ENCODE assay signal across 19 cellular contexts in genomic region chr11:83027794-83028193, GRCh38. TPM values are rescaled to one million over a fixed set of nuclear protein-coding genes. Genes with fewer than 3 reads are reported as not detected.
DNase-seq lines count a peak whose midpoint lies in the region; ATAC-seq and TF ChIP-seq lines count a peak whose summit lies in the region.
"Had no signal": no experiment of that assay in that cellular context is flagged by ENCODE, and none has a peak within 500 bp of the region (broad histone marks: within the 10 kb centered on the region; RNA-seq: fewer than 3 reads in every experiment).

No MANE protein-coding gene starts in this region.

- ATAC-seq in activated B cell treated with CpG ODN at 0.5 μM for 24 hours (ENCODE audit: low read depth) (no peak), GM21723 (IDR thresholded peaks at IDR 0.05; ENCODE audit: unreplicated experiment) (no peak)
- ATAC-seq: GM12878, Right ventricle myocardium inferior had no signal

- CTCF ChIA-PET in activated B cell treated with CpG ODN at 0.5 μM for 24 hours (lab: Charles Lee), result no interaction called here

- peaks cover 55% of the 10 kb centered on the region for H3K4me1 Mint-ChIP-seq in activated naive CD4-positive, alpha-beta T cell treated with anti-CD3 and anti-CD28 coated beads, Interleukin-2, amount 50 U/mL, for 24 hours
- H3K4me1 Mint-ChIP-seq in activated B cell treated with CpG ODN at 0.5 μM for 24 hours (peaks cover 83% of the 10 kb centered on the region), osteocyte (ENCODE audit: unreplicated experiment) (peaks cover 73% of the 10 kb centered on the region)

- H3K27ac Mint-ChIP-seq in activated naive CD4-positive, alpha-beta T cell treated with anti-CD3 and anti-CD28 coated beads, Interleukin-2, amount 50 U/mL, for 24 hours, result peak overlapping the region; percentile 56
- H3K27ac Mint-ChIP-seq in activated B cell treated with CpG ODN at 0.5 μM for 24 hours (peak overlapping the region; percentile 13), osteocyte (ENCODE audit: unreplicated experiment) (peak overlapping the region; percentile 8)
- H3K27ac Mint-ChIP-seq: HFFc6 had no signal

- no peaks in the 10 kb centered on the region for H3K27me3 Mint-ChIP-seq in activated naive CD4-positive, alpha-beta T cell treated with anti-CD3 and anti-CD28 coated beads, Interleukin-2, amount 50 U/mL, for 24 hours
- H3K27me3 Mint-ChIP-seq in activated B cell treated with CpG ODN at 0.5 μM for 24 hours (no peaks in the 10 kb centered on the region), osteocyte (ENCODE audit: unreplicated experiment) (no peaks in the 10 kb centered on the region)
- H3K27me3 Mint-ChIP-seq: CD4-positive, CD25-positive, alpha-beta regulatory T cell had no signal

- H3K4me3 Mint-ChIP-seq in activated naive CD4-positive, alpha-beta T cell treated with anti-CD3 and anti-CD28 coated beads, Interleukin-2, amount 50 U/mL, for 24 hours, result no peak overlapping the region
- H3K4me3 Mint-ChIP-seq in activated B cell treated with CpG ODN at 0.5 μM for 24 hours, result peak overlapping the region; percentile 39
- H3K4me3 Mint-ChIP-seq in osteocyte (ENCODE audit: unreplicated experiment), result no peak overlapping the region
- H3K4me3 Mint-ChIP-seq: HFFc6 had no signal

- no peak for TF ChIP-seq CTCF in activated B cell treated with CpG ODN at 0.5 μM for 24 hours (IDR thresholded peaks at IDR 0.05)
- TF ChIP-seq CTCF in osteocyte (IDR thresholded peaks at IDR 0.05), result no peak

- POLR2A ChIA-PET in activated B cell treated with CpG ODN at 0.5 μM for 24 hours (lab: Charles Lee), result no interaction called here

- H3K36me3 Mint-ChIP-seq in activated naive CD4-positive, alpha-beta T cell treated with anti-CD3 and anti-CD28 coated beads, Interleukin-2, amount 50 U/mL, for 24 hours, result peaks cover 9% of the 10 kb centered on the region
- H3K36me3 Mint-ChIP-seq in activated B cell treated with CpG ODN at 0.5 μM for 24 hours (ENCODE audit: low read depth), result peaks cover 49% of the 10 kb centered on the region
- H3K36me3 Mint-ChIP-seq in osteocyte (ENCODE audit: unreplicated experiment), result peaks cover 15% of the 10 kb centered on the region

- DNase-seq in activated naive CD4-positive, alpha-beta T cell treated with Interleukin-2 at 50 U/mL for 16 hours, result no peak
- DNase-seq in activated B cell treated with CpG ODN at 0.5 μM for 24 hours, result no peak
- DNase-seq in osteocyte (ENCODE audit: extremely low spot score, unreplicated experiment), result no peak
- DNase-seq in occipital lobe (lab: John Stamatoyannopoulos, UW), result no peak
- no peak for DNase-seq in NCI-H146 (lab: John Stamatoyannopoulos, UW)
- DNase-seq: CD4-positive, CD25-positive, alpha-beta regulatory T cell; DMS79; H7; HFFc6; MG63; NCI-H1436; NCI-H1930; NCI-H2171; NCI-H345; NCI-H526 had no signal

- intact Hi-C loops in activated B cell treated with CpG ODN at 0.5 μM for 24 hours (cut with micrococcal nuclease), result loop anchor here (1.0 kb wide), 1 partner anchor 12 kb away; no protein-coding TSS in a partner anchor

- H3K9me3 Mint-ChIP-seq in activated naive CD4-positive, alpha-beta T cell treated with anti-CD3 and anti-CD28 coated beads, Interleukin-2, amount 50 U/mL, for 24 hours, result no peaks in the 10 kb centered on the region
- H3K9me3 Mint-ChIP-seq in activated B cell treated with CpG ODN at 0.5 μM for 24 hours, result no peaks in the 10 kb centered on the region
- H3K9me3 Mint-ChIP-seq in osteocyte (ENCODE audit: unreplicated experiment), result no peaks in the 10 kb centered on the region
- H3K9me3 Mint-ChIP-seq: CD4-positive, CD25-positive, alpha-beta regulatory T cell; HFFc6 had no signal

RNA-seq across cellular contexts. Expression of gene RAB30, which starts 43.9 kb away (rescaled TPM):
- 160 and 173 TPM in 2 replicates for total RNA-seq in activated B cell treated with CpG ODN at 0.5 μM for 24 hours
- total RNA-seq in osteocyte, result 73.8 and 79.7 TPM in 2 replicates
- total RNA-seq in occipital lobe, result 47.3 TPM
